In genomic region chr6:157519255-157520116, GRCh38 we compare ENCODE assay signal across 15 cellular contexts.
A peak's percentile ranks its signal among the peaks of the same experiment; 100 is the strongest.
DNase-seq lines count a peak whose midpoint lies in the region; ATAC-seq, FAIRE-seq and TF ChIP-seq lines count a peak whose summit lies in the region.
"Had no signal": no experiment of that assay in that cellular context is flagged by ENCODE, and none has a peak within 500 bp of the region (broad histone marks: within the 10 kb centered on the region; RNA-seq: fewer than 3 reads in every experiment).

No MANE protein-coding gene starts in this region.

- no peak overlapping the region for H3K4me3 ChIP-seq in CD8-positive, alpha-beta memory T cell (ENCODE audit: low read length)
- H3K4me3 ChIP-seq in SJSA1: no peak overlapping the region
- peak overlapping the region in 2 of 3 experiments; percentile 47 to 69 for H3K4me3 ChIP-seq in keratinocyte (ENCODE audit: control insufficient read depth in 2 of 3, extremely low read depth in 1 of 3, insufficient read depth in 2 of 3, low read depth in 1 of 3, low read length in 3 of 3)
- no peak overlapping the region for H3K4me3 ChIP-seq in trophoblast cell (ENCODE audit: low read depth, low read length)

- peak overlapping the region; percentile 38 for H3K27ac ChIP-seq in CD8-positive, alpha-beta memory T cell (ENCODE audit: low read depth, low read length)
- H3K27ac ChIP-seq in SJSA1 (peak overlapping the region; percentile 88), keratinocyte (ENCODE audit: control insufficient read depth, insufficient read depth, low read length) (peak overlapping the region; percentile 73), trophoblast cell (ENCODE audit: low read depth, low read length) (no peak overlapping the region)
- H3K27ac ChIP-seq: HL-60 had no signal

- H2BK12ac ChIP-seq in trophoblast cell (ENCODE audit: low read length): no peak overlapping the region

- H3K4me3 Mint-ChIP-seq in CD8-positive, alpha-beta memory T cell: no peak overlapping the region
- no peak overlapping the region for H3K4me3 Mint-ChIP-seq in activated T-helper 17 cell treated with anti-CD3 and anti-CD28 coated beads, Interleukin-2, amount 50 U/mL, for 72 hours

- H3K18ac ChIP-seq in trophoblast cell (ENCODE audit: low read length): no peak overlapping the region

- H3K4me1 Mint-ChIP-seq in CD8-positive, alpha-beta memory T cell: peaks cover 0 to 4% (median 0%) of the 10 kb centered on the region in 3 donors
- H3K4me1 Mint-ChIP-seq in activated T-helper 17 cell treated with anti-CD3 and anti-CD28 coated beads, Interleukin-2, amount 50 U/mL, for 72 hours: no peaks in the 10 kb centered on the region

- H3K14ac ChIP-seq in trophoblast cell (ENCODE audit: low read length): no peak overlapping the region

- H2AK5ac ChIP-seq in trophoblast cell (ENCODE audit: low read length): no peak overlapping the region

- H2AFZ ChIP-seq in keratinocyte (ENCODE audit: control insufficient read depth, low read length) (peak overlapping the region; percentile 38), trophoblast cell (ENCODE audit: insufficient read depth, low read length, poor library complexity) (no peak overlapping the region)

- dilution Hi-C loops in keratinocyte (cut with MboI; ENCODE audit: extremely low pct_ligation_motif_present, low sequenced_read_pairs): no loop called here

- H3K23ac ChIP-seq in trophoblast cell (ENCODE audit: low read length): no peak overlapping the region

- no peak overlapping the region for H4K8ac ChIP-seq in trophoblast cell (ENCODE audit: low read depth, low read length)

- H3K9me3 ChIP-seq in CD8-positive, alpha-beta memory T cell (ENCODE audit: low read length): no peaks in the 10 kb centered on the region
- no peaks in the 10 kb centered on the region for H3K9me3 ChIP-seq in SJSA1 (replicated peaks)
- no peaks in the 10 kb centered on the region for H3K9me3 ChIP-seq in keratinocyte (ENCODE audit: control insufficient read depth, low read depth, low read length)
- H3K9me3 ChIP-seq in trophoblast cell (ENCODE audit: insufficient read depth, low read depth, low read length): no peaks in the 10 kb centered on the region

- H4K20me1 ChIP-seq in keratinocyte (ENCODE audit: control insufficient read depth, extremely low read depth, insufficient read depth, low read length): no peaks in the 10 kb centered on the region

- H3K36me3 ChIP-seq in CD8-positive, alpha-beta memory T cell (ENCODE audit: insufficient read depth, low read length): no peaks in the 10 kb centered on the region
- H3K36me3 ChIP-seq in SJSA1 (no peaks in the 10 kb centered on the region), keratinocyte (ENCODE audit: control insufficient read depth in 2 of 2, extremely low read depth in 1 of 2, insufficient read depth in 2 of 2, low read length in 2 of 2) (no peaks in the 10 kb centered on the region), trophoblast cell (ENCODE audit: control insufficient read depth in 1 of 2, insufficient read depth in 2 of 2, low read length in 2 of 2) (no peaks in the 10 kb centered on the region)

- H3K4me2 ChIP-seq in keratinocyte (ENCODE audit: control insufficient read depth, extremely low read depth, insufficient read depth, low read depth, low read length) (peak overlapping the region; percentile 70), trophoblast cell (ENCODE audit: low read length) (no peak overlapping the region)

- H3K9me1 ChIP-seq in keratinocyte (ENCODE audit: control insufficient read depth, extremely low read depth, insufficient read depth, low read length): no peaks in the 10 kb centered on the region

- H3K27me3 ChIP-seq in CD8-positive, alpha-beta memory T cell (ENCODE audit: insufficient read depth, low read length, poor library complexity, severe bottlenecking): no peaks in the 10 kb centered on the region
- H3K27me3 ChIP-seq in SJSA1 (replicated peaks) (no peaks in the 10 kb centered on the region), keratinocyte (ENCODE audit: control insufficient read depth, extremely low read depth, insufficient read depth, low read length) (no peaks in the 10 kb centered on the region), trophoblast cell (ENCODE audit: insufficient read depth, low read length) (no peaks in the 10 kb centered on the region)

- no peaks in the 10 kb centered on the region for H3K79me1 ChIP-seq in trophoblast cell (ENCODE audit: low read length)

- H3K9ac ChIP-seq in keratinocyte (ENCODE audit: control insufficient read depth, extremely low read depth, insufficient read depth, low read length): peak overlapping the region; percentile 64
- no peak overlapping the region for H3K9ac ChIP-seq in trophoblast cell (ENCODE audit: low read length)

- FAIRE-seq in keratinocyte (lab: Jason Lieb, UNC): peak; percentile 71

- no peak overlapping the region for H2BK120ac ChIP-seq in trophoblast cell (ENCODE audit: insufficient read depth, low read length, poor library complexity)

- no peak overlapping the region for H3K4ac ChIP-seq in trophoblast cell (ENCODE audit: low read depth, low read length)

- POLR2A ChIA-PET in CD8-positive, alpha-beta memory T cell (lab: Charles Lee): no interaction called here
- POLR2A ChIA-PET in HEK293T (lab: Yijun Ruan, JAX): no interaction called here

- no CpG with 5 or more reads among the region's 15 CpGs for WGBS in trophoblast cell (ENCODE audit: extremely low coverage, insufficient coverage, insufficient read length)

- no peak overlapping the region for H2BK5ac ChIP-seq in trophoblast cell (ENCODE audit: low read depth, low read length, poor library complexity)

- peaks cover 0 to 4% of the 10 kb centered on the region in 2 donors for H3K27me3 Mint-ChIP-seq in CD8-positive, alpha-beta memory T cell
- H3K27me3 Mint-ChIP-seq in activated T-helper 17 cell treated with anti-CD3 and anti-CD28 coated beads, Interleukin-2, amount 50 U/mL, for 72 hours: no peaks in the 10 kb centered on the region

- H4K12ac ChIP-seq in trophoblast cell (ENCODE audit: low read depth, low read length): no peak overlapping the region

- no peaks in the 10 kb centered on the region for H3K9me3 Mint-ChIP-seq in CD8-positive, alpha-beta memory T cell
- no peaks in the 10 kb centered on the region for H3K9me3 Mint-ChIP-seq in activated T-helper 17 cell treated with anti-CD3 and anti-CD28 coated beads, Interleukin-2, amount 50 U/mL, for 72 hours

- no peaks in the 10 kb centered on the region for H3K4me1 ChIP-seq in CD8-positive, alpha-beta memory T cell (ENCODE audit: insufficient read depth, low read length)
- H3K4me1 ChIP-seq in SJSA1 (replicated peaks) (peaks cover 67% of the 10 kb centered on the region), keratinocyte (ENCODE audit: control insufficient read depth, extremely low read depth, insufficient read depth, low read length) (peaks cover 22% of the 10 kb centered on the region), trophoblast cell (ENCODE audit: control insufficient read depth in 1 of 2, insufficient read depth in 2 of 2, low read length in 2 of 2) (peaks cover 0 to 5% of the 10 kb centered on the region in 2 experiments)

- no peak for ATAC-seq in HG03571 (IDR thresholded peaks at IDR 0.05; ENCODE audit: unreplicated experiment)
- no peak for ATAC-seq in activated T-helper 17 cell treated with anti-CD3 and anti-CD28 coated beads, Interleukin-2, amount 50 U/mL, for 72 hours (replicated peaks)

- DNase-seq in CD8-positive, alpha-beta memory T cell: no peak
- DNase-seq in HEK293T (ENCODE audit: extremely low spot score) (no peak), SJSA1 (ENCODE audit: low read depth in 1 of 2, low spot score in 2 of 2) (peak; percentile 56 to 79), keratinocyte (ENCODE audit: low read depth, low spot score) (peak; percentile 55), trophoblast cell (no peak), T1000 (lab: John Stamatoyannopoulos, UW) (no peak)
- DNase-seq: KBM-7; NCI-H1436; NCI-H2081; NCI-H526 treated with DMSO at 0.1 percent for 48 hours; NK-92 treated with Interleukin-12 subunit alpha and Interleukin-12 subunit beta, amount 100 ng/mL, for 24 hours; SIG-M5 had no signal

- H4K91ac ChIP-seq in trophoblast cell (ENCODE audit: low read depth, low read length): no peak overlapping the region

- no peak overlapping the region for H3K27ac Mint-ChIP-seq in CD8-positive, alpha-beta memory T cell
- H3K27ac Mint-ChIP-seq in activated T-helper 17 cell treated with anti-CD3 and anti-CD28 coated beads, Interleukin-2, amount 50 U/mL, for 72 hours: no peak overlapping the region

- no peak for TF ChIP-seq CTCF in keratinocyte (optimal IDR thresholded peaks at IDR 0.05 in 1 of 3, IDR thresholded peaks at IDR 0.05 in 1 of 3, conservative IDR thresholded peaks at IDR 0.05 in 1 of 3; ENCODE audit: extremely low read depth in 1 of 3, insufficient read depth in 2 of 3, low read length in 3 of 3)

- no peaks in the 10 kb centered on the region for H3K36me3 Mint-ChIP-seq in CD8-positive, alpha-beta memory T cell
- H3K36me3 Mint-ChIP-seq in activated T-helper 17 cell treated with anti-CD3 and anti-CD28 coated beads, Interleukin-2, amount 50 U/mL, for 72 hours (ENCODE audit: low read depth): no peaks in the 10 kb centered on the region

- CTCF ChIA-PET in CD8-positive, alpha-beta memory T cell (lab: Charles Lee): no interaction called here
- CTCF ChIA-PET in HEK293T (lab: Yijun Ruan, JAX): interaction anchor here (0.6 kb wide), 2 partner anchors 57 to 65 kb away, joined by 4 to 5 read pairs; no protein-coding TSS in a partner anchor

- H3K79me2 ChIP-seq in keratinocyte (ENCODE audit: control insufficient read depth, insufficient read depth, low read length) (no peaks in the 10 kb centered on the region), trophoblast cell (ENCODE audit: control insufficient read depth, insufficient read depth, low read length, poor library complexity) (no peaks in the 10 kb centered on the region)

TF ChIP-seq in HEK293T, 16 proteins besides CTCF, POLR2A, EP300 and RAD21:
- TF ChIP-seq SP1 (IDR thresholded peaks at IDR 0.05): no peak
- TF ChIP-seq FOXA1 (IDR thresholded peaks at IDR 0.05): no peak
- TF ChIP-seq L3MBTL2 (conservative IDR thresholded peaks at IDR 0.05): no peak
- TF ChIP-seq CTBP1 (IDR thresholded peaks at IDR 0.05; ENCODE audit: borderline replicate concordance): no peak
- TF ChIP-seq PKNOX1 (IDR thresholded peaks at IDR 0.05): peak; percentile 37

Comparison
In these comparisons a context has a peak if more than half of its experiments do, and no peak if none do; other contexts are left out.
1. DNase-seq: peak in SJSA1 (2 of 2) and keratinocyte (single experiment); none in CD8-positive, alpha-beta memory T cell (0 of 5), HEK293T (single experiment), trophoblast cell (0 of 2) and T1000 (single experiment).
2. H3K4me3 ChIP-seq: peak in keratinocyte (2 of 3); none in CD8-positive, alpha-beta memory T cell (single experiment), SJSA1 (single experiment) and trophoblast cell (single experiment).